Comparison of ENCODE assay signal across 13 cellular contexts in the genomic region with DNA sequence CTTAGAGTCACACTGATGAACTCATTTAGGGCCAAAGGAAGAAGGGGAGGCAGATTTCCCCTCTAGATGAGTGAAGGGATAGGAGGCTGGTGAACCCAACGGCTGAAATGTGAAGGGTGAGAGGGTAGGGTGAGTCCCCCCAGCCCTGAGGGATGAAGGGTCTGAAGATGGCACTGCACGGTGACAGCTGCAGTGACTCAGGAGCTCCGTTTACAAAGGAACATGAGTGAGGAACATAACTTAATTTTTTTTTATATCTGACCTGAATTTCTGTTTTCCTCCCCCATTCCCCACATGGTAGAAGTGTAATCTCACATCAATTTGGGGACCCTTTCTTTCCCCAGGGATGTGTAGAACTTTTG. TPM values are rescaled to one million over a fixed set of nuclear protein-coding genes. Genes with fewer than 3 reads are reported as not detected.
DNase-seq lines count a peak whose midpoint lies in the region; ATAC-seq, FAIRE-seq and TF ChIP-seq lines count a peak whose summit lies in the region.
"Had no signal": no experiment of that assay in that cellular context is flagged by ENCODE, and none has a peak within 500 bp of the region (broad histone marks: within the 10 kb centered on the region; RNA-seq: fewer than 3 reads in every experiment).

No MANE protein-coding gene starts in this region.

- in situ Hi-C loops in transverse colon (cut with MboI; ENCODE audit: low pct_ligation_motif_present in 1 of 4, low pct_unique_long_range_greater_than_20kb in 1 of 4, low sequenced_read_pairs in 3 of 4) = no loop called here

- TF ChIP-seq EP300 in esophagus muscularis mucosa (IDR thresholded peaks at IDR 0.05) (no peak), transverse colon (IDR thresholded peaks at IDR 0.05; ENCODE audit: low read depth) (no peak)

- H3K4me2 ChIP-seq in osteoblast (ENCODE audit: insufficient read depth, low read length) = peak overlapping the region; percentile 82

- H3K27ac ChIP-seq in esophagus muscularis mucosa (replicated peaks in 1 of 4) = peak overlapping the region; percentile 84 to 90 (median 88)
- H3K27ac ChIP-seq in osteoblast (ENCODE audit: low read depth, low read length) = peak overlapping the region; percentile 96
- peak overlapping the region; percentile 71 to 87 (median 81) for H3K27ac ChIP-seq in transverse colon

- FAIRE-seq in D721Med (lab: Jason Lieb, UNC) = no peak
- FAIRE-seq in HTR-8/SVneo (lab: Jason Lieb, UNC) = no peak

- H4K20me1 ChIP-seq in osteoblast (ENCODE audit: insufficient read depth, low read length) = peaks cover 27% of the 10 kb centered on the region

- 56% methylated on average over 3 of the region's 3 CpGs for WGBS in esophagus muscularis mucosa
- WGBS in transverse colon (ENCODE audit: low coverage in 1 of 2), 2 donors = 59 to 73% methylated on average over 3 of the region's 3 CpGs

- no peak for DNase-seq in esophagus muscularis mucosa (ENCODE audit: extremely low spot score)
- no peak for DNase-seq in osteoblast (ENCODE audit: insufficient read length, low spot score, missing footprints)
- DNase-seq in transverse colon = no peak
- no peak for DNase-seq in NCI-H1436 (lab: John Stamatoyannopoulos, UW)
- DNase-seq in D721Med (ENCODE audit: insufficient read length, low spot score) = no peak
- no peak for DNase-seq in HTR-8/SVneo (ENCODE audit: insufficient read length, low spot score)
- DNase-seq: natural killer cell; NCI-H510A; stimulated activated CD4-positive, alpha-beta T cell treated with anti-CD3 and anti-CD28 coated beads, Interleukin-1b, Interleukin-23, amount 100 ng/mL, for 48 hours; stimulated activated naive CD4-positive, alpha-beta T cell had no signal

- H3K4me3 ChIP-seq in WI38 (ENCODE audit: low read depth, low read length) (0 out of 2 replicates have a peak overlapping the region, but pooled peaks have one; percentile 1), esophagus muscularis mucosa (peak overlapping the region; percentile 13 to 42 (median 24)), osteoblast (ENCODE audit: insufficient read depth, low read length) (peak overlapping the region; percentile 59), transverse colon (no peak overlapping the region)

- no peak for ATAC-seq in HG03196 (IDR thresholded peaks at IDR 0.05; ENCODE audit: unreplicated experiment)
- ATAC-seq: natural killer cell had no signal

- TF ChIP-seq CTCF in WI38 (IDR thresholded peaks at IDR 0.05; ENCODE audit: low read depth, low read length) (no peak), esophagus muscularis mucosa (IDR thresholded peaks at IDR 0.05) (no peak), osteoblast (IDR thresholded peaks at IDR 0.05; ENCODE audit: extremely low read depth, low read depth, low read length) (no peak), transverse colon (IDR thresholded peaks at IDR 0.05) (no peak), D721Med (IDR thresholded peaks at IDR 0.05; ENCODE audit: insufficient read depth, missing control alignments) (no peak)

- H3K4me1 ChIP-seq in esophagus muscularis mucosa = peaks cover 41 to 63% (median 55%) of the 10 kb centered on the region in 4 donors
- peaks cover 32% of the 10 kb centered on the region for H3K4me1 ChIP-seq in osteoblast (ENCODE audit: insufficient read depth, low read length)
- H3K4me1 ChIP-seq in transverse colon = peaks cover 16 to 72% (median 48%) of the 10 kb centered on the region in 4 donors

- H2AFZ ChIP-seq in osteoblast (ENCODE audit: low read length) = no peak overlapping the region

- intact Hi-C loops in esophagus muscularis mucosa (cut with DNase I) (no loop called here), transverse colon (cut with DNase I; ENCODE audit: low total_unique reads) (no loop called here)

- TF ChIP-seq POLR2A in esophagus muscularis mucosa (IDR thresholded peaks at IDR 0.05; ENCODE audit: low read depth) = no peak
- no peak for TF ChIP-seq POLR2A in transverse colon (IDR thresholded peaks at IDR 0.05)

- H3K79me2 ChIP-seq in osteoblast (ENCODE audit: insufficient read depth, low read length) = peaks cover 53% of the 10 kb centered on the region

- H3K27me3 ChIP-seq in esophagus muscularis mucosa = no peaks in the 10 kb centered on the region
- no peaks in the 10 kb centered on the region for H3K27me3 ChIP-seq in osteoblast (ENCODE audit: insufficient read depth, low read length)
- H3K27me3 ChIP-seq in transverse colon = no peaks in the 10 kb centered on the region

- H3K9me3 ChIP-seq in esophagus muscularis mucosa (no peaks in the 10 kb centered on the region), osteoblast (ENCODE audit: low read depth, low read length) (no peaks in the 10 kb centered on the region), transverse colon (no peaks in the 10 kb centered on the region)

- H3K36me3 ChIP-seq in esophagus muscularis mucosa = peaks cover 13 to 49% (median 32%) of the 10 kb centered on the region in 4 donors
- peaks cover 27% of the 10 kb centered on the region for H3K36me3 ChIP-seq in osteoblast (ENCODE audit: insufficient read depth, low read length)
- peaks cover 0 to 4% (median 0%) of the 10 kb centered on the region in 4 donors for H3K36me3 ChIP-seq in transverse colon

RNA-seq across cellular contexts. Expression of a gene that starts 14.0 kb away (rescaled TPM):
- total RNA-seq in esophagus muscularis mucosa (10 to 100 TPM; 27.8 to 47.6 (median 40.1) TPM), osteoblast (38.0 and 39.8 TPM in 2 replicates), transverse colon (10 to 100 TPM; 26.5 to 52.0 (median 36.5) TPM)

RNA-seq across cellular contexts. Expression of a gene that starts 21.7 kb away (rescaled TPM):
- total RNA-seq in esophagus muscularis mucosa (10 to 100 TPM; 49.0 to 83.5 (median 62.1) TPM), osteoblast (46.6 and 64.4 TPM in 2 replicates), transverse colon (100 to 1,000 TPM in 2 of 4 donors, 10 to 100 TPM in 2; 37.2 to 131 (median 108) TPM)

RNA-seq across cellular contexts. Expression of a gene that starts 36.2 kb away (rescaled TPM):
- total RNA-seq in esophagus muscularis mucosa (10 to 100 TPM; 16.6 to 23.4 (median 18.8) TPM), osteoblast (30.4 and 30.9 TPM in 2 replicates), transverse colon (10 to 100 TPM in 3 of 4 donors, 1 to 10 TPM in 1; 9.4 to 29.5 (median 23.2) TPM)

RNA-seq across cellular contexts. Expression of a gene that starts 50.9 kb away (rescaled TPM):
- total RNA-seq in esophagus muscularis mucosa (100 to 1,000 TPM; 133 to 386 (median 182) TPM), osteoblast (11.5 and 20.3 TPM in 2 replicates), transverse colon (10 to 100 TPM; 11.2 to 60.9 (median 31.3) TPM)
- total RNA-seq: endothelial cell of umbilical vein had no signal

Comparison
In these comparisons a context has a peak if more than half of its experiments do, and no peak if none do; other contexts are left out.
1. H3K4me3 ChIP-seq: peak in WI38 (single experiment), esophagus muscularis mucosa (4 of 4) and osteoblast (single experiment); none in transverse colon (0 of 4).
2. Peak in every context shown above with its lines, with median percentiles within 50 percentile points of each other: H3K27ac ChIP-seq.